8 cellular contexts compared by ENCODE assay signal in genomic region chr4:55395218-55395528, GRCh38. TPM values are rescaled to one million over a fixed set of nuclear protein-coding genes. Genes with fewer than 3 reads are reported as not detected.
A peak's percentile ranks its signal among the peaks of the same experiment; 100 is the strongest.
DNase-seq lines count a peak whose midpoint lies in the region; ATAC-seq, FAIRE-seq and TF ChIP-seq lines count a peak whose summit lies in the region.

No MANE protein-coding gene starts in this region.

- H3K9me3 Mint-ChIP-seq in activated CD8-positive, alpha-beta memory T cell treated with anti-CD3 and anti-CD28 coated beads, Interleukin-2, amount 10 ng/mL, durations not matched to agents 7 days and 5 days (ENCODE audit: low read depth), result no peaks in the 10 kb centered on the region
- H3K9me3 Mint-ChIP-seq in stimulated activated effector memory CD8-positive, alpha-beta T cell treated with anti-CD3 and anti-CD28 coated beads, Interleukin-12 subunit alpha, Interleukin-12 subunit beta, amount 100 ng/mL, for 72 hours, result no peaks in the 10 kb centered on the region

- H3K36me3 Mint-ChIP-seq in activated CD8-positive, alpha-beta memory T cell treated with anti-CD3 and anti-CD28 coated beads, Interleukin-2, amount 10 ng/mL, durations not matched to agents 7 days and 5 days, result peaks cover 23% of the 10 kb centered on the region
- peaks cover 38% of the 10 kb centered on the region for H3K36me3 Mint-ChIP-seq in stimulated activated effector memory CD8-positive, alpha-beta T cell treated with anti-CD3 and anti-CD28 coated beads, Interleukin-12 subunit alpha, Interleukin-12 subunit beta, amount 100 ng/mL, for 72 hours

- peak; percentile 24 for TF ChIP-seq CTCF in foreskin keratinocyte (conservative IDR thresholded peaks at IDR 0.05)

- peaks cover 33% of the 10 kb centered on the region for H3K4me1 Mint-ChIP-seq in activated CD8-positive, alpha-beta memory T cell treated with anti-CD3 and anti-CD28 coated beads, Interleukin-2, amount 10 ng/mL, durations not matched to agents 7 days and 5 days
- peaks cover 33% of the 10 kb centered on the region for H3K4me1 Mint-ChIP-seq in stimulated activated effector memory CD8-positive, alpha-beta T cell treated with anti-CD3 and anti-CD28 coated beads, Interleukin-12 subunit alpha, Interleukin-12 subunit beta, amount 100 ng/mL, for 72 hours

- in situ Hi-C loops in G401 (cut with HindIII; ENCODE audit: low sequenced_read_pairs), result no loop called here

- peak overlapping the region; percentile 94 for H3K4me3 Mint-ChIP-seq in activated CD8-positive, alpha-beta memory T cell treated with anti-CD3 and anti-CD28 coated beads, Interleukin-2, amount 10 ng/mL, durations not matched to agents 7 days and 5 days
- H3K4me3 Mint-ChIP-seq in stimulated activated effector memory CD8-positive, alpha-beta T cell treated with anti-CD3 and anti-CD28 coated beads, Interleukin-12 subunit alpha, Interleukin-12 subunit beta, amount 100 ng/mL, for 72 hours, result peak overlapping the region; percentile 89

- TF ChIP-seq POLR2A in GM12892 (IDR thresholded peaks at IDR 0.05; ENCODE audit: low read depth, low read length), result no peak

- H3K27me3 Mint-ChIP-seq in activated CD8-positive, alpha-beta memory T cell treated with anti-CD3 and anti-CD28 coated beads, Interleukin-2, amount 10 ng/mL, durations not matched to agents 7 days and 5 days, result peaks cover 3% of the 10 kb centered on the region

- H3K4me3 ChIP-seq in SJSA1, result peak overlapping the region; percentile 95

- H3K9me3 ChIP-seq in SJSA1 (replicated peaks), result 0 out of 2 replicates have a peak, but pooled peaks cover 2% of the 10 kb centered on the region

- DNase-seq in activated CD8-positive, alpha-beta memory T cell treated with anti-CD3 and anti-CD28 coated beads, Interleukin-2, amount 10 ng/mL, durations not matched to agents 7 days and 5 days, result no peak
- DNase-seq in activated CD8-positive, alpha-beta memory T cell treated with anti-CD3 and anti-CD28 coated beads, Interleukin-2, amount 50 U/mL, for 48 hours, result no peak
- DNase-seq in SJSA1 (ENCODE audit: low read depth in 1 of 2, low spot score in 2 of 2), result no peak
- DNase-seq in foreskin keratinocyte, result no peak
- DNase-seq in stimulated activated effector memory CD8-positive, alpha-beta T cell treated with anti-CD3 and anti-CD28 coated beads, Interleukin-12 subunit alpha, Interleukin-12 subunit beta, amount 100 ng/mL, for 72 hours (ENCODE audit: low spot score in 2 of 2), result no peak
- DNase-seq in G401 (ENCODE audit: low spot score), result no peak
- DNase-seq in stimulated activated CD4-positive, alpha-beta T cell treated with anti-CD3 and anti-CD28 coated beads, Interleukin-2, amount 100 ng/mL, for 24 hours, result no peak
- no peak for DNase-seq in GM12892 (ENCODE audit: insufficient read length)

- H3K27ac ChIP-seq in SJSA1 (peak overlapping the region; percentile 83; the same call in 1 of the 2 replicates), foreskin keratinocyte (peak overlapping the region; percentile 80)

- FAIRE-seq in GM12892 (lab: Jason Lieb, UNC), result no peak

- ATAC-seq in activated CD8-positive, alpha-beta memory T cell treated with anti-CD3 and anti-CD28 coated beads, Interleukin-2, amount 10 ng/mL, durations not matched to agents 7 days and 5 days, result no peak
- no peak for ATAC-seq in foreskin keratinocyte
- ATAC-seq in stimulated activated effector memory CD8-positive, alpha-beta T cell treated with anti-CD3 and anti-CD28 coated beads, Interleukin-12 subunit alpha, Interleukin-12 subunit beta, amount 100 ng/mL, for 72 hours, result no peak

- peaks cover 37% of the 10 kb centered on the region for H3K36me3 ChIP-seq in SJSA1

- H3K27ac Mint-ChIP-seq in activated CD8-positive, alpha-beta memory T cell treated with anti-CD3 and anti-CD28 coated beads, Interleukin-2, amount 10 ng/mL, durations not matched to agents 7 days and 5 days, result peak overlapping the region; percentile 93
- peak overlapping the region; percentile 90 for H3K27ac Mint-ChIP-seq in stimulated activated effector memory CD8-positive, alpha-beta T cell treated with anti-CD3 and anti-CD28 coated beads, Interleukin-12 subunit alpha, Interleukin-12 subunit beta, amount 100 ng/mL, for 72 hours

- H3K4me1 ChIP-seq in SJSA1 (replicated peaks) (peaks cover 19% of the 10 kb centered on the region), foreskin keratinocyte (peaks cover 23% of the 10 kb centered on the region)

- CTCF ChIA-PET in activated CD8-positive, alpha-beta memory T cell treated with anti-CD3 and anti-CD28 coated beads, Interleukin-2, amount 10 ng/mL, durations not matched to agents 7 days and 5 days (lab: Charles Lee), result interaction anchor here (0.6 to 5.4 kb wide), 7 partner anchors 10 to 151 kb away, joined by 3 to 41 read pairs (median 4); partner anchors contain the start of genes CLOCK and SRD5A3

- no peaks in the 10 kb centered on the region for H3K27me3 ChIP-seq in SJSA1 (replicated peaks)
- H3K27me3 ChIP-seq in foreskin keratinocyte, result no peaks in the 10 kb centered on the region

RNA-seq across cellular contexts. Expression of gene TMEM165, which starts 0.6 kb away (rescaled TPM):
- 10 to 100 TPM; 77.2 to 82.2 TPM for total RNA-seq in activated CD8-positive, alpha-beta memory T cell treated with anti-CD3 and anti-CD28 coated beads, Interleukin-2, amount 10 ng/mL, durations not matched to agents 7 days and 5 days
- 178 and 196 TPM in 2 replicates for total RNA-seq in SJSA1 (2014; rRNA removed; shearing (Covaris generic))
- total RNA-seq in foreskin keratinocyte, result 65.4 and 67.9 TPM in 2 replicates
- polyA plus RNA-seq in foreskin keratinocyte, result 50.7 and 54.4 TPM in 2 replicates
- total RNA-seq in G401 (2014; rRNA removed; shearing (Covaris generic)), result 87.8 and 127 TPM in 2 replicates
- 57.9 TPM for polyA plus RNA-seq in GM12892 (2012; ENCODE audit: missing spikeins)

RNA-seq across cellular contexts. Expression of gene SRD5A3, which starts 49.1 kb away (rescaled TPM):
- total RNA-seq in activated CD8-positive, alpha-beta memory T cell treated with anti-CD3 and anti-CD28 coated beads, Interleukin-2, amount 10 ng/mL, durations not matched to agents 7 days and 5 days, result 1 to 10 TPM; 8.8 to 9.7 TPM
- 13.6 and 18.2 TPM in 2 replicates for total RNA-seq in SJSA1 (2014; rRNA removed; shearing (Covaris generic))
- total RNA-seq in foreskin keratinocyte, result 9.5 and 11.6 TPM in 2 replicates
- 12.5 and 18.2 TPM in 2 replicates for polyA plus RNA-seq in foreskin keratinocyte
- 7.9 and 13.4 TPM in 2 replicates for total RNA-seq in G401 (2014; rRNA removed; shearing (Covaris generic))
- polyA plus RNA-seq in GM12892 (2012; ENCODE audit: missing spikeins), result 4.5 TPM
